In the genomic region with DNA sequence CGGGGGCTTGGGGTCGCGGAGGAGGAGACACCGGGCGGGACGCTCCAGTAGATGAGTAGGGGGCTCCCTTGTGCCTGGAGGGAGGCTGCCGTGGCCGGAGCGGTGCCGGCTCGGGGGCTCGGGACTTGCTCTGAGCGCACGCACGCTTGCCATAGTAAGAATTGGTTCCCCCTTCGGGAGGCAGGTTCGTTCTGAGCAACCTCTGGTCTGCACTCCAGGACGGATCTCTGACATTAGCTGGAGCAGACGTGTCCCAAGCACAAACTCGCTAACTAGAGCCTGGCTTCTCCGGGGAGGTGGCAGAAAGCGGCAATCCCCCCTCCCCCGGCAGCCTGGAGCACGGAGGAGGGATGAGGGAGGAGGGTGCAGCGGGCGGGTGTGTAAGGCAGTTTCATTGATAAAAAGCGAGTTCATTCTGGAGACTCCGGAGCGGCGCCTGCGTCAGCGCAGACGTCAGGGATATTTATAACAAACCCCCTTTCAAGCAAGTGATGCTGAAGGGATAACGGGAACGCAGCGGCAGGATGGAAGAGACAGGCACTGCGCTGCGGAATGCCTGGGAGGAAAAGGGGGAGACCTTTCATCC, we compare ENCODE assay signal across 8 cellular contexts. TPM values are rescaled to one million over a fixed set of nuclear protein-coding genes. Genes with fewer than 3 reads are reported as not detected.
DNase-seq lines count a peak whose midpoint lies in the region; ATAC-seq and TF ChIP-seq lines count a peak whose summit lies in the region.

No MANE protein-coding gene starts in this region.

- peak overlapping the region; percentile 94 for H3K4me3 Mint-ChIP-seq in activated B cell treated with CpG ODN at 0.5 μM for 24 hours
- H3K4me3 Mint-ChIP-seq in dendritic cell treated with granulocyte-macrophage colony-stimulating factor and Interleukin-4, amounts not matched to agents 40 ng/mL and 50 ng/mL, for 4 days = peak overlapping the region; percentile 90

- no peaks in the 10 kb centered on the region for H3K9me3 ChIP-seq in right lobe of liver

- peak; percentile 6 for ATAC-seq in GM18867 (IDR thresholded peaks at IDR 0.05; ENCODE audit: unreplicated experiment)
- peak; percentile 7 for ATAC-seq in activated B cell treated with CpG ODN at 0.5 μM for 24 hours (ENCODE audit: low read depth)
- peak; percentile 1 to 8 (median 4) for ATAC-seq in right lobe of liver
- ATAC-seq in HG03135 (IDR thresholded peaks at IDR 0.05; ENCODE audit: unreplicated experiment) = no peak
- ATAC-seq in HG02938 (IDR thresholded peaks at IDR 0.05; ENCODE audit: unreplicated experiment) = no peak

- H3K36me3 Mint-ChIP-seq in activated B cell treated with CpG ODN at 0.5 μM for 24 hours (ENCODE audit: low read depth) = peaks cover 30% of the 10 kb centered on the region
- peaks cover 29% of the 10 kb centered on the region for H3K36me3 Mint-ChIP-seq in dendritic cell treated with granulocyte-macrophage colony-stimulating factor and Interleukin-4, amounts not matched to agents 40 ng/mL and 50 ng/mL, for 4 days (ENCODE audit: low read depth)

- peak overlapping the region; percentile 80 for H3K27ac Mint-ChIP-seq in activated B cell treated with CpG ODN at 0.5 μM for 24 hours
- H3K27ac Mint-ChIP-seq in dendritic cell treated with granulocyte-macrophage colony-stimulating factor and Interleukin-4, amounts not matched to agents 40 ng/mL and 50 ng/mL, for 4 days = peak overlapping the region; percentile 98

- H3K4me1 ChIP-seq in right lobe of liver = peaks cover 0 to 24% (median 7%) of the 10 kb centered on the region in 4 donors

- intact Hi-C loops in activated B cell treated with CpG ODN at 0.5 μM for 24 hours (cut with micrococcal nuclease) = loop anchor here (5.0 kb wide), 1 partner anchor 1517 kb away; a partner anchor contains a TSS
- intact Hi-C loops in dendritic cell treated with granulocyte-macrophage colony-stimulating factor and Interleukin-4, amounts not matched to agents 40 ng/mL and 50 ng/mL, for 4 days (cut with micrococcal nuclease) = loop anchor here (5.0 kb wide), 1 partner anchor 92 kb away; no protein-coding TSS in a partner anchor
- intact Hi-C loops in right lobe of liver (cut with DNase I) = no loop called here

- no peaks in the 10 kb centered on the region for H3K27me3 ChIP-seq in right lobe of liver

- no peak for TF ChIP-seq CTCF in NB4 (IDR thresholded peaks at IDR 0.05; ENCODE audit: low read depth, low read length)
- no peak for TF ChIP-seq CTCF in activated B cell treated with CpG ODN at 0.5 μM for 24 hours (IDR thresholded peaks at IDR 0.05)
- TF ChIP-seq CTCF in right lobe of liver (IDR thresholded peaks at IDR 0.05) = no peak

- TF ChIP-seq POLR2A in NB4 (IDR thresholded peaks at IDR 0.05; ENCODE audit: extremely low read depth, insufficient read length) = no peak
- TF ChIP-seq POLR2A in right lobe of liver (IDR thresholded peaks at IDR 0.05) = no peak

- peak; percentile 56 for DNase-seq in NB4 (ENCODE audit: low read depth)
- DNase-seq in activated B cell treated with CpG ODN at 0.5 μM for 24 hours = peak; percentile 53
- peak; percentile 75 to 82 (median 75) for DNase-seq in right lobe of liver
- peak; percentile 42 to 44 for DNase-seq in stimulated activated CD4-positive, alpha-beta T cell treated with anti-CD3 and anti-CD28 coated beads, Interleukin-4, amount 100 ng/mL, for 48 hours (ENCODE audit: low read depth in 2 of 2)

- H3K4me3 ChIP-seq in NB4 (ENCODE audit: low read depth, low read length) (peak overlapping the region; percentile 70), right lobe of liver (peak overlapping the region; percentile 58 to 86 (median 64))

- peaks cover 57% of the 10 kb centered on the region for H3K4me1 Mint-ChIP-seq in activated B cell treated with CpG ODN at 0.5 μM for 24 hours
- H3K4me1 Mint-ChIP-seq in dendritic cell treated with granulocyte-macrophage colony-stimulating factor and Interleukin-4, amounts not matched to agents 40 ng/mL and 50 ng/mL, for 4 days (ENCODE audit: low read depth) = peaks cover 72% of the 10 kb centered on the region

- 1% methylated on average over 38 of the region's 38 CpGs for WGBS in right lobe of liver (ENCODE audit: insufficient coverage, low coverage, low lambda C conversion rate, missing lambda C conversion rate)

- no peaks in the 10 kb centered on the region for H3K9me3 Mint-ChIP-seq in activated B cell treated with CpG ODN at 0.5 μM for 24 hours
- no peaks in the 10 kb centered on the region for H3K9me3 Mint-ChIP-seq in dendritic cell treated with granulocyte-macrophage colony-stimulating factor and Interleukin-4, amounts not matched to agents 40 ng/mL and 50 ng/mL, for 4 days

- peaks cover 0 to 14% (median 7%) of the 10 kb centered on the region in 4 donors for H3K36me3 ChIP-seq in right lobe of liver

- H3K27me3 Mint-ChIP-seq in activated B cell treated with CpG ODN at 0.5 μM for 24 hours = peaks cover 15% of the 10 kb centered on the region
- no peaks in the 10 kb centered on the region for H3K27me3 Mint-ChIP-seq in dendritic cell treated with granulocyte-macrophage colony-stimulating factor and Interleukin-4, amounts not matched to agents 40 ng/mL and 50 ng/mL, for 4 days

- CTCF ChIA-PET in activated B cell treated with CpG ODN at 0.5 μM for 24 hours (lab: Charles Lee) = no interaction called here

- peak overlapping the region; percentile 92 to 98 (median 92) for H3K27ac ChIP-seq in right lobe of liver

- POLR2A ChIA-PET in activated B cell treated with CpG ODN at 0.5 μM for 24 hours (lab: Charles Lee) = interaction anchor here (1.2 to 3.6 kb wide), 3 partner anchors 20 to 136 kb away, joined by 3 to 22 read pairs (median 5); no protein-coding TSS in a partner anchor

RNA-seq across cellular contexts. Expression of a gene that starts 0.6 kb away (rescaled TPM):
- 27.1 and 37.8 TPM in 2 replicates for total RNA-seq in activated B cell treated with CpG ODN at 0.5 μM for 24 hours
- 100 to 1,000 TPM in 1 of 6 experiments, 10 to 100 TPM in 4, 1 to 10 TPM in 1; 9.9 to 151 (median 49.5) TPM for total RNA-seq in right lobe of liver

Comparison
In these comparisons a context has a peak if more than half of its experiments do, and no peak if none do; other contexts are left out.
1. ATAC-seq: peak in GM18867 (single experiment), activated B cell treated with CpG ODN at 0.5 μM for 24 hours (single experiment) and right lobe of liver (4 of 4); none in HG03135 (single experiment) and HG02938 (single experiment).
2. intact Hi-C loops: an anchor here in activated B cell treated with CpG ODN at 0.5 μM for 24 hours (5.0 kb wide) and dendritic cell treated with granulocyte-macrophage colony-stimulating factor and Interleukin-4, amounts not matched to agents 40 ng/mL and 50 ng/mL, for 4 days (5.0 kb wide); none called in right lobe of liver.
3. Peak in every context shown above with its lines, with median percentiles within 50 percentile points of each other: DNase-seq.